In the genomic region with DNA sequence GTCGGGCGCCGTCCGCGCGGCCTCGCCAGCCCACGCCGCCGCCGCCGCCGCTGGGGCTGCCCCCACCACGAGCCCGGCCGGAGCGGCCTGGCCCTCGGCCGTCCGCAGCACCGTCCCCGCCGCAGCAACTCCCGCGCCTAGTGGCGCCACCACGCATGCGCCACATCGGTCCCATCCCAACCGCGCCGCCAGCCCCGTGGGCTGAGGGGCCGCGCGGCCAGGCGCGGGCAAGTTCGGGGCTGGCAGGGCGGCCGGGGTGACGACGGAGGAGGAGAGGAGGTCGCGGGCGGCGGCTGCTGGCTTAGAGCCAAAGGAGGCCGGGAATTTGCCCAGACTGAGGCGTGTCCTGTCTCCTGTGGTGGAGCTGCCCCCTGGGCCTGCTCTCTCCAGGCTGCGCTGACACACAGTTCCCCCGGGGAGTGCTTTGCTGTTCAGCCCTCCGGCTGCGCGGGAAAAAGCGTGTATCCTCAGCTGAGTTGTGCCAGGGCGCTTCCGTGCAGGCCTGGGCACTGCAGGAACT, we compare ENCODE assay signal across 8 cellular contexts. TPM values are rescaled to one million over a fixed set of nuclear protein-coding genes. Genes with fewer than 3 reads are reported as not detected.
DNase-seq lines count a peak whose midpoint lies in the region; ATAC-seq and TF ChIP-seq lines count a peak whose summit lies in the region.

Gene TUSC1, minus strand, starts transcription at position 298 of the 520 bp plus-strand sequence. Its CDS starts 132 bp downstream, at position 166.

- 0 out of 2 replicates have a peak, but pooled peaks cover 5% of the 10 kb centered on the region for H3K79me2 ChIP-seq in SK-N-SH (ENCODE audit: insufficient read depth)

- H3K4me1 ChIP-seq in HUES6 (ENCODE audit: control insufficient read depth, insufficient read depth, low read length), result peaks cover 13% of the 10 kb centered on the region
- H3K4me1 ChIP-seq in SK-N-SH (ENCODE audit: control insufficient read depth in 1 of 2, insufficient read depth in 2 of 2, low read depth in 1 of 2, low read length in 1 of 2), result peaks cover 5% of the 10 kb centered on the region in 2 experiments; a peak in 3 of 4 replicates
- peaks cover 4% of the 10 kb centered on the region for H3K4me1 ChIP-seq in ectodermal cell (ENCODE audit: control insufficient read depth, insufficient read depth, low read length)

- H2AFZ ChIP-seq in SK-N-SH (ENCODE audit: low read depth), result peak within 1 kb of the TSS; percentile 77

- peak within 1 kb of the TSS; percentile 92 for H3K4me2 ChIP-seq in SK-N-SH

- CTCF ChIA-PET in SK-N-SH (lab: Yijun Ruan, JAX), result interaction anchor here (1.0 to 2.0 kb wide), 3 partner anchors 14 to 38 kb away, joined by 3 to 5 read pairs (median 3); no protein-coding TSS in a partner anchor

- ATAC-seq in left lobe of liver, result peak; percentile 81
- ATAC-seq in stimulated activated naive CD8-positive, alpha-beta T cell treated with anti-CD3 and anti-CD28 coated beads, Interleukin-15, Interleukin-2, amounts not matched to agents 100 U/mL and 50 U/mL, for 24 hours, result peak; percentile 55
- no peak for ATAC-seq in GM21717 (IDR thresholded peaks at IDR 0.05; ENCODE audit: unreplicated experiment)

- peaks cover 23% of the 10 kb centered on the region for H3F3A ChIP-seq in SK-N-SH (replicated peaks; ENCODE audit: insufficient read depth)

- TF ChIP-seq EP300 in SK-N-SH (IDR thresholded peaks at IDR 0.05; ENCODE audit: borderline replicate concordance in 1 of 2, low read depth in 1 of 2, low read length in 1 of 2), result peak in 1 of 2 experiments; percentile 19; a peak in 1 of 4 replicates

- H4K20me1 ChIP-seq in SK-N-SH (ENCODE audit: insufficient read depth), result no peaks in the 10 kb centered on the region

- peak within 1 kb of the TSS; percentile 88 for H3K9ac ChIP-seq in HUES6 (ENCODE audit: low read length)
- peak within 1 kb of the TSS; percentile 95 for H3K9ac ChIP-seq in SK-N-SH

- TF ChIP-seq RAD21 in SK-N-SH (IDR thresholded peaks at IDR 0.05; ENCODE audit: low read length), result no peak

- H3K27ac ChIP-seq in HUES6 (ENCODE audit: low read depth, low read length), result peak within 1 kb of the TSS; percentile 76; the same call in 1 of the 2 replicates
- peak within 1 kb of the TSS; percentile 85 to 89 for H3K27ac ChIP-seq in SK-N-SH (ENCODE audit: low read depth in 2 of 2, low read length in 1 of 2)
- H3K27ac ChIP-seq in ectodermal cell (ENCODE audit: insufficient read depth, low read depth, low read length, poor library complexity, severe bottlenecking), result peak within 1 kb of the TSS; percentile 67

- no CpG with 5 or more reads among the region's 57 CpGs for WGBS in SK-N-SH (ENCODE audit: low lambda C conversion rate)
- 14 to 16% methylated on average over 57 of the region's 57 CpGs for WGBS in ectodermal cell, 2 experiments

- H3K4me3 ChIP-seq in HUES6 (ENCODE audit: low read depth, low read length) (peak within 1 kb of the TSS; percentile 58), SK-N-SH (ENCODE audit: low read depth in 2 of 2, low read length in 1 of 2) (peak within 1 kb of the TSS; percentile 68 to 71), ectodermal cell (ENCODE audit: insufficient read depth, low read depth, low read length) (peak within 1 kb of the TSS; percentile 56)

- H3K9me3 ChIP-seq in HUES6 (ENCODE audit: control insufficient read depth, insufficient read depth, low read depth, low read length) (peaks cover 9% of the 10 kb centered on the region; the same call in 1 of the 2 replicates), SK-N-SH (no peaks in the 10 kb centered on the region), ectodermal cell (ENCODE audit: control insufficient read depth, low read length) (no peaks in the 10 kb centered on the region)

- TF ChIP-seq CTCF in SK-N-SH (IDR thresholded peaks at IDR 0.05), result no peak

- no peaks in the 10 kb centered on the region for H3K9me2 ChIP-seq in SK-N-SH

- POLR2A ChIA-PET in SK-N-SH (lab: Yijun Ruan, JAX), result no interaction called here

- DNase-seq in stimulated activated CD4-positive, alpha-beta T cell treated with anti-CD3 and anti-CD28 coated beads, Interleukin-12 subunit alpha, Interleukin-12 subunit beta, amount 100 ng/mL, for 4 hours, result peak; percentile 8
- no peak for DNase-seq in stimulated activated CD4-positive, alpha-beta T cell treated with anti-CD3 and anti-CD28 coated beads, Interleukin-4, amount 100 ng/mL, for 24 hours
- DNase-seq in SK-N-SH (peak; percentile 92), left lobe of liver (ENCODE audit: low spot score) (peak; percentile 91)
- DNase-seq in stimulated activated naive CD8-positive, alpha-beta T cell treated with anti-CD3 and anti-CD28 coated beads, Interleukin-15, Interleukin-2, amounts not matched to agents 100 U/mL and 50 U/mL, for 24 hours, result peak; percentile 28

- no peaks in the 10 kb centered on the region for H3K36me3 ChIP-seq in HUES6 (ENCODE audit: control insufficient read depth, insufficient read depth, low read length)
- H3K36me3 ChIP-seq in SK-N-SH (replicated peaks in 1 of 2; ENCODE audit: control insufficient read depth in 1 of 2, insufficient read depth in 2 of 2, low read length in 1 of 2), result no peaks in the 10 kb centered on the region
- H3K36me3 ChIP-seq in ectodermal cell (ENCODE audit: control insufficient read depth, insufficient read depth, low read length), result no peaks in the 10 kb centered on the region

- H3K27me3 ChIP-seq in HUES6 (ENCODE audit: control insufficient read depth, insufficient read depth, low read length), result no peaks in the 10 kb centered on the region
- no peaks in the 10 kb centered on the region for H3K27me3 ChIP-seq in SK-N-SH (ENCODE audit: insufficient read depth)
- peaks cover 7% of the 10 kb centered on the region for H3K27me3 ChIP-seq in ectodermal cell (ENCODE audit: control insufficient read depth, insufficient read depth, low read length, poor library complexity, severe bottlenecking)

TF ChIP-seq in SK-N-SH, 30 proteins besides CTCF, POLR2A, EP300 and RAD21:
- no peak for TF ChIP-seq RCOR1 (IDR thresholded peaks at IDR 0.05; ENCODE audit: low read length)
- TF ChIP-seq RXRA (IDR thresholded peaks at IDR 0.05; ENCODE audit: borderline replicate concordance, low read depth), result 0 out of 2 replicates have a peak, but pooled peaks have one; percentile 34
- TF ChIP-seq, protein P1, sequence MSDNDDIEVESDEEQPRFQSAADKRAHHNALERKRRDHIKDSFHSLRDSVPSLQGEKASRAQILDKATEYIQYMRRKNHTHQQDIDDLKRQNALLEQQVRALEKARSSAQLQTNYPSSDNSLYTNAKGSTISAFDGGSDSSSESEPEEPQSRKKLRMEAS (IDR thresholded peaks at IDR 0.05; ENCODE audit: low read depth), result peak; percentile 82
- peak; percentile 93 for TF ChIP-seq NFIC (IDR thresholded peaks at IDR 0.05; ENCODE audit: borderline replicate concordance)
- no peak for TF ChIP-seq SMC3 (IDR thresholded peaks at IDR 0.05; ENCODE audit: low read depth, low read length)
- TF ChIP-seq USF1 (IDR thresholded peaks at IDR 0.05; ENCODE audit: borderline replicate concordance, low read depth), result no peak
- no peak for TF ChIP-seq MEF2A (IDR thresholded peaks at IDR 0.05; ENCODE audit: borderline replicate concordance, low read depth)
- no peak for TF ChIP-seq GABPA (IDR thresholded peaks at IDR 0.05; ENCODE audit: low read depth)
- TF ChIP-seq NRF1 (IDR thresholded peaks at IDR 0.05; ENCODE audit: low read depth, low read length), result peak; percentile 72
- 0 out of 2 replicates have a peak, but pooled peaks have one; percentile 21 for TF ChIP-seq SIN3A (IDR thresholded peaks at IDR 0.05; ENCODE audit: borderline replicate concordance, low read depth, low read length)
- no peak; the same call in 1 of the 2 replicates for TF ChIP-seq POLR2AphosphoS5 (IDR thresholded peaks at IDR 0.05; ENCODE audit: low read depth, low read length)
- TF ChIP-seq TEAD4 (IDR thresholded peaks at IDR 0.05; ENCODE audit: borderline replicate concordance, insufficient read depth), result 0 out of 2 replicates have a peak, but pooled peaks have one; percentile 12
- TF ChIP-seq TAF1 (IDR thresholded peaks at IDR 0.05; ENCODE audit: borderline replicate concordance, low read depth, low read length), result no peak

RNA-seq across cellular contexts. Expression of gene TUSC1, which starts in this region (rescaled TPM):
- polyA plus RNA-seq in SK-N-SH (2012; rRNA removed), result 8.8 and 9.1 TPM in 2 replicates
- 7.6 and 8.6 TPM in 2 replicates for polyA plus RNA-seq in SK-N-SH (2012; cell fraction: cytosol; rRNA removed)
- polyA plus RNA-seq in SK-N-SH (2012; cell fraction: nucleus; rRNA removed), result 5.0 and 5.4 TPM in 2 replicates
- 5.9 TPM for polyA plus RNA-seq in ectodermal cell (2013, experiment 1 of 4)
- 5.3 TPM for polyA plus RNA-seq in ectodermal cell (2013, experiment 2 of 4)
- 5.1 TPM for polyA plus RNA-seq in ectodermal cell (2013, experiment 3 of 4)
- 5.3 TPM for polyA plus RNA-seq in ectodermal cell (2013, experiment 4 of 4)
- total RNA-seq in left lobe of liver, result 4.2 TPM
